1 cellular context compared by ENCODE assay signal in genomic region chr6:36984581-36985383, GRCh38.
A peak's percentile ranks its signal among the peaks of the same experiment; 100 is the strongest.
TF ChIP-seq lines count a peak whose summit lies in the region.

No MANE protein-coding gene starts in this region.

TF ChIP-seq in GM12878, 131 proteins besides CTCF, POLR2A, EP300 and RAD21 (continued from another document):
- TF ChIP-seq YY1 (IDR thresholded peaks at IDR 0.05; ENCODE audit: low read depth, low read length) = peak; percentile 64; the same call in 1 of the 2 replicates
- no peak for TF ChIP-seq CHD1 (IDR thresholded peaks at IDR 0.05; ENCODE audit: low read depth, low read length)
- peak; percentile 86 for TF ChIP-seq CREB1 (IDR thresholded peaks at IDR 0.05; ENCODE audit: low read depth)
- 0 out of 2 replicates have a peak, but pooled peaks have one; percentile 5 for TF ChIP-seq PAX5 (IDR thresholded peaks at IDR 0.05; ENCODE audit: borderline replicate concordance, low read depth, low read length)
- TF ChIP-seq MTA2 (IDR thresholded peaks at IDR 0.05; ENCODE audit: low read depth) = 0 out of 2 replicates have a peak, but pooled peaks have one; percentile 34
- TF ChIP-seq, protein P1, sequence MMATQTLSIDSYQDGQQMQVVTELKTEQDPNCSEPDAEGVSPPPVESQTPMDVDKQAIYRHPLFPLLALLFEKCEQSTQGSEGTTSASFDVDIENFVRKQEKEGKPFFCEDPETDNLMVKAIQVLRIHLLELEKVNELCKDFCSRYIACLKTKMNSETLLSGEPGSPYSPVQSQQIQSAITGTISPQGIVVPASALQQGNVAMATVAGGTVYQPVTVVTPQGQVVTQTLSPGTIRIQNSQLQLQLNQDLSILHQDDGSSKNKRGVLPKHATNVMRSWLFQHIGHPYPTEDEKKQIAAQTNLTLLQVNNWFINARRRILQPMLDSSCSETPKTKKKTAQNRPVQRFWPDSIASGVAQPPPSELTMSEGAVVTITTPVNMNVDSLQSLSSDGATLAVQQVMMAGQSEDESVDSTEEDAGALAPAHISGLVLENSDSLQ (IDR thresholded peaks at IDR 0.05) = peak; percentile 11; the same call in 1 of the 2 replicates
- no peak for TF ChIP-seq CBX3 (IDR thresholded peaks at IDR 0.05; ENCODE audit: borderline replicate concordance, low read depth)
- TF ChIP-seq RCOR1 (conservative IDR thresholded peaks at IDR 0.05; ENCODE audit: low read depth, low read length) = no peak
- TF ChIP-seq WRNIP1 (IDR thresholded peaks at IDR 0.05; ENCODE audit: borderline replicate concordance, low read depth, low read length) = peak; percentile 22; the same call in 1 of the 2 replicates
- TF ChIP-seq CREM (IDR thresholded peaks at IDR 0.05; ENCODE audit: low read depth) = peak; percentile 78; the same call in 1 of the 2 replicates
- TF ChIP-seq BHLHE40 (IDR thresholded peaks at IDR 0.05; ENCODE audit: borderline replicate concordance in 1 of 2, low read depth in 2 of 2, low read length in 1 of 2) = peak in 1 of 2 experiments; percentile 19; a peak in 1 of 4 replicates
- TF ChIP-seq LARP7 (IDR thresholded peaks at IDR 0.05) = no peak
- TF ChIP-seq HDGF (IDR thresholded peaks at IDR 0.05) = 0 out of 2 replicates have a peak, but pooled peaks have one; percentile 42
- TF ChIP-seq NFXL1 (IDR thresholded peaks at IDR 0.05; ENCODE audit: borderline replicate concordance) = no peak
- TF ChIP-seq TBL1XR1 (IDR thresholded peaks at IDR 0.05; ENCODE audit: low read depth, low read length) = peak; percentile 57; the same call in 1 of the 2 replicates
- no peak for TF ChIP-seq BCL11A (IDR thresholded peaks at IDR 0.05; ENCODE audit: low read depth, low read length)
- peak; percentile 90 for TF ChIP-seq CHD2 (IDR thresholded peaks at IDR 0.05; ENCODE audit: borderline replicate concordance, low read depth, low read length)
- TF ChIP-seq ZBED1 (IDR thresholded peaks at IDR 0.05; ENCODE audit: borderline replicate concordance) = no peak
- peak; percentile 23 to 39; a peak in 1 of 4 replicates for TF ChIP-seq IKZF2 (IDR thresholded peaks at IDR 0.05)
- no peak for TF ChIP-seq SMAD1 (IDR thresholded peaks at IDR 0.05; ENCODE audit: low read depth, partially characterized antibody)
- TF ChIP-seq NBN (IDR thresholded peaks at IDR 0.05) = peak; percentile 63; the same call in 1 of the 2 replicates
- TF ChIP-seq MLLT1 (IDR thresholded peaks at IDR 0.05) = peak; percentile 56; the same call in 1 of the 2 replicates
- TF ChIP-seq ATF7 (IDR thresholded peaks at IDR 0.05; ENCODE audit: low read depth) = peak; percentile 65
- TF ChIP-seq TCF12 (IDR thresholded peaks at IDR 0.05; ENCODE audit: low read depth, low read length) = 0 out of 2 replicates have a peak, but pooled peaks have one; percentile 43
- TF ChIP-seq POLR2AphosphoS5 (IDR thresholded peaks at IDR 0.05; ENCODE audit: low read length) = peak; percentile 67; the same call in 1 of the 2 replicates
